ENCODE assay signal across 24 cellular contexts in the genomic region with DNA sequence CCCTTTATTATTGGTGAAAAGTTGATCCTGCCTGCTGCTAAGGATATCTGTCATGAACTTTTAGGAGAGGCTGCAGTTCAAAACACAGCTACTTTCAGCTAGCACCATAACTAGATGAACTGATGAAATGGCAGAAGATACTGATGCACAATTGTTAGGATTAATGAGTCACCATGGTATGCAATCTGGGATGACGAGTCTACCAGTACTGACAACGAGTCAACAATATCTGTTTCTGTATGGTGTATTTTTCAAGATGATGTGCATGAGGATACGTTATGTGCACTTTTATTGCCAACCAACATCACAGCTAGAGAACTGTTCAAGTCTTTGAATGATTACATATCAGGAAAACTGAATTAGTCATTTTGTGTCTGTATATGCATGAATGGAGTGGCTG.
DNase-seq lines count a peak whose midpoint lies in the region; ATAC-seq, FAIRE-seq and TF ChIP-seq lines count a peak whose summit lies in the region.
"Had no signal": no experiment of that assay in that cellular context is flagged by ENCODE, and none has a peak within 500 bp of the region (broad histone marks: within the 10 kb centered on the region; RNA-seq: fewer than 3 reads in every experiment).

No MANE protein-coding gene starts in this region.

- H3K4me2 ChIP-seq in PC-3 (ENCODE audit: low read length) (no peak overlapping the region), mammary epithelial cell (ENCODE audit: insufficient read depth, low read depth, low read length) (no peak overlapping the region)

- H2AFZ ChIP-seq in PC-3 (ENCODE audit: low read length) (no peak overlapping the region), mammary epithelial cell (ENCODE audit: low read depth, low read length) (no peak overlapping the region)
- H2AFZ ChIP-seq: GM23248 had no signal

- H3K79me2 ChIP-seq in PC-3 (ENCODE audit: low read length): no peaks in the 10 kb centered on the region
- H3K79me2 ChIP-seq in mammary epithelial cell (ENCODE audit: insufficient read depth, low read length): no peaks in the 10 kb centered on the region

- DNase-seq in D721Med (ENCODE audit: insufficient read length, low spot score) (no peak), PC-3 (peak; percentile 54), mammary epithelial cell (peak; percentile 64), foreskin keratinocyte (peak; percentile 29 to 58), MV-4-11 (lab: John Stamatoyannopoulos, UW) (no peak), RKO (ENCODE audit: low spot score) (no peak)
- no peak for DNase-seq in effector CD4-positive, alpha-beta T cell
- DNase-seq: AML-193, DMS79, GM23248, H9, HFFc6, Karpas-422, NCI-H1417, NCI-H1694 treated with DMSO at 0.1 percent for 48 hours, NCI-H2081 treated with DMSO at 0.1 percent for 48 hours, NCI-H446 treated with DMSO at 0.1 percent for 48 hours, NCI-H526 treated with DMSO at 0.1 percent for 48 hours, OCI-M1, SHP77 treated with DMSO at 0.1 percent for 48 hours, SW 1271 had no signal

- no peaks in the 10 kb centered on the region for H3K27me3 ChIP-seq in PC-3 (ENCODE audit: low read length)
- H3K27me3 ChIP-seq in mammary epithelial cell (ENCODE audit: insufficient read depth, low read length): peaks cover 2% of the 10 kb centered on the region
- H3K27me3 ChIP-seq in foreskin keratinocyte: no peaks in the 10 kb centered on the region

- H3F3A ChIP-seq in PC-3 (ENCODE audit: low read length, unreplicated experiment): no peaks in the 10 kb centered on the region

- no peak overlapping the region for H3K27ac ChIP-seq in PC-3 (ENCODE audit: low read length)
- no peak overlapping the region for H3K27ac ChIP-seq in mammary epithelial cell (ENCODE audit: insufficient read depth, low read depth, low read length)
- no peak overlapping the region for H3K27ac ChIP-seq in foreskin keratinocyte
- H3K27ac ChIP-seq: C4-2B, GM23248, SK-N-MC had no signal

- H3K9me2 ChIP-seq in PC-3 (replicated peaks; ENCODE audit: low read length): no peaks in the 10 kb centered on the region

- H3K4me3 ChIP-seq in PC-3 (ENCODE audit: low read length): no peak overlapping the region
- H3K4me3 ChIP-seq in mammary epithelial cell (replicated peaks in 1 of 3; ENCODE audit: insufficient read depth in 1 of 3, low read depth in 2 of 3, low read length in 3 of 3): no peak overlapping the region
- H3K4me3 ChIP-seq: GM12878, GM23248, SK-N-MC had no signal

- POLR2A ChIA-PET in PC-3 (lab: Charles Lee; ENCODE audit: unreplicated experiment): no interaction called here

- H3K9ac ChIP-seq in PC-3 (ENCODE audit: low read length) (no peak overlapping the region), mammary epithelial cell (ENCODE audit: insufficient read depth, low read length) (no peak overlapping the region)
- H3K9ac ChIP-seq: GM23248 had no signal

- FAIRE-seq in D721Med (lab: Jason Lieb, UNC): peak; percentile 97
- FAIRE-seq: GM12878 had no signal

- BruUV-seq in PC-3 (replicated peaks; lab: Mats Ljungman, UMichigan): no TSS peak
- BruUV-seq in mammary epithelial cell (replicated peaks; lab: Mats Ljungman, UMichigan): no TSS peak

- H3K4me1 ChIP-seq in PC-3 (ENCODE audit: insufficient read depth, low read length): 0 out of 2 replicates have a peak, but pooled peaks cover 5% of the 10 kb centered on the region
- H3K4me1 ChIP-seq in mammary epithelial cell (ENCODE audit: insufficient read depth, low read length): no peaks in the 10 kb centered on the region
- no peaks in the 10 kb centered on the region for H3K4me1 ChIP-seq in foreskin keratinocyte

- 50% methylated on average over 3 of the region's 3 CpGs for WGBS in mammary epithelial cell (ENCODE audit: low coverage, missing lambda C conversion rate)

- ATAC-seq in PC-3 (no peak), foreskin keratinocyte (peak; percentile 90)
- ATAC-seq: GM12878 had no signal

- H3K9me3 ChIP-seq in PC-3 (ENCODE audit: low read length): no peaks in the 10 kb centered on the region
- no peaks in the 10 kb centered on the region for H3K9me3 ChIP-seq in mammary epithelial cell (replicated peaks; ENCODE audit: insufficient read depth, low read length)

- in situ Hi-C loops in mammary epithelial cell (cut with MboI; ENCODE audit: low sequenced_read_pairs in 2 of 2): no loop called here

- dilution Hi-C loops in mammary epithelial cell (cut with HindIII; ENCODE audit: low sequenced_read_pairs): no loop called here

- intact Hi-C loops in PC-3 (cut with micrococcal nuclease): no loop called here
- intact Hi-C loops in mammary epithelial cell (cut with micrococcal nuclease): no loop called here

- H4K20me1 ChIP-seq in PC-3 (ENCODE audit: low read length) (no peaks in the 10 kb centered on the region), mammary epithelial cell (ENCODE audit: insufficient read depth, low read length) (no peaks in the 10 kb centered on the region)

- TF ChIP-seq CTCF in D721Med (IDR thresholded peaks at IDR 0.05; ENCODE audit: insufficient read depth, missing control alignments): no peak
- no peak for TF ChIP-seq CTCF in PC-3 (conservative IDR thresholded peaks at IDR 0.05; ENCODE audit: low read depth, low read length)
- no peak for TF ChIP-seq CTCF in mammary epithelial cell (conservative IDR thresholded peaks at IDR 0.05 in 1 of 2, IDR thresholded peaks at IDR 0.05 in 1 of 2; ENCODE audit: extremely low read depth in 1 of 2, insufficient read depth in 1 of 2, low read depth in 1 of 2, low read length in 2 of 2)
- TF ChIP-seq CTCF in foreskin keratinocyte (conservative IDR thresholded peaks at IDR 0.05): no peak

- no peaks in the 10 kb centered on the region for H3K36me3 ChIP-seq in PC-3 (ENCODE audit: low read depth, low read length)
- H3K36me3 ChIP-seq in mammary epithelial cell (ENCODE audit: insufficient read depth, low read length): no peaks in the 10 kb centered on the region

- CTCF ChIA-PET in PC-3 (lab: Charles Lee) (no interaction called here), mammary epithelial cell (lab: Charles Lee; ENCODE audit: low non-redundant PET) (no interaction called here)

Comparison
In these comparisons a context has a peak if more than half of its experiments do, and no peak if none do; other contexts are left out.
1. DNase-seq: peak in PC-3 (single experiment), mammary epithelial cell (single experiment) and foreskin keratinocyte (2 of 2); none in D721Med (single experiment), MV-4-11 (single experiment), RKO (single experiment) and effector CD4-positive, alpha-beta T cell (single experiment).